Comparison of ENCODE assay signal across 8 cellular contexts in genomic region chr1:40612345-40612831, GRCh38. TPM values are rescaled to one million over a fixed set of nuclear protein-coding genes. Genes with fewer than 3 reads are reported as not detected.
DNase-seq lines count a peak whose midpoint lies in the region; ATAC-seq and TF ChIP-seq lines count a peak whose summit lies in the region.

No MANE protein-coding gene starts in this region.

- H3K4me1 Mint-ChIP-seq in activated B cell treated with CpG ODN at 0.5 μM for 24 hours, result no peaks in the 10 kb centered on the region

- DNase-seq in AG09319 (ENCODE audit: extremely low read depth, low read depth), result peak; percentile 8
- DNase-seq in NCI-H2196 treated with DMSO at 0.1 percent for 48 hours (lab: John Stamatoyannopoulos, UW; ENCODE audit: unreplicated experiment), result peak; percentile 26
- peak; percentile 27 for DNase-seq in activated B cell treated with CpG ODN at 0.5 μM for 24 hours
- DNase-seq in caudate nucleus (lab: John Stamatoyannopoulos, UW), result peak in 46 of 61 donors; percentile 4 to 77 (median 40)
- DNase-seq in kidney tubule cell (ENCODE audit: low spot score), result peak; percentile 70
- peak; percentile 78 for DNase-seq in stimulated activated CD4-positive, alpha-beta T cell treated with anti-CD3 and anti-CD28 coated beads, Interleukin-4, amount 100 ng/mL, for 24 hours

- intact Hi-C loops in activated B cell treated with CpG ODN at 0.5 μM for 24 hours (cut with micrococcal nuclease), result loop anchor here (1.0 to 5.0 kb wide), 5 partner anchors 57 to 340 kb away; no protein-coding TSS in a partner anchor

- no peak overlapping the region for H3K4me3 Mint-ChIP-seq in activated B cell treated with CpG ODN at 0.5 μM for 24 hours

- peaks cover 2% of the 10 kb centered on the region for H3K27me3 Mint-ChIP-seq in activated B cell treated with CpG ODN at 0.5 μM for 24 hours

- ATAC-seq in GM21423 (IDR thresholded peaks at IDR 0.05; ENCODE audit: unreplicated experiment) (peak; percentile 44), activated B cell treated with CpG ODN at 0.5 μM for 24 hours (ENCODE audit: low read depth) (peak; percentile 96), HG03378 (IDR thresholded peaks at IDR 0.05; ENCODE audit: unreplicated experiment) (no peak)

- peak; percentile 88 for TF ChIP-seq CTCF in AG09319 (IDR thresholded peaks at IDR 0.05; ENCODE audit: low read depth, low read length)
- peak; percentile 52 for TF ChIP-seq CTCF in activated B cell treated with CpG ODN at 0.5 μM for 24 hours (IDR thresholded peaks at IDR 0.05)

- CTCF ChIA-PET in activated B cell treated with CpG ODN at 0.5 μM for 24 hours (lab: Charles Lee), result interaction anchor here (0.7 to 1.4 kb wide), 4 partner anchors 57 to 340 kb away, joined by 3 to 4 read pairs (median 3); no protein-coding TSS in a partner anchor

- H3K27ac ChIP-seq in caudate nucleus (ENCODE audit: low read depth, low read length), result no peak overlapping the region

- POLR2A ChIA-PET in activated B cell treated with CpG ODN at 0.5 μM for 24 hours (lab: Charles Lee), result no interaction called here

- no peak overlapping the region for H3K27ac Mint-ChIP-seq in activated B cell treated with CpG ODN at 0.5 μM for 24 hours

- H3K9me3 Mint-ChIP-seq in activated B cell treated with CpG ODN at 0.5 μM for 24 hours, result no peaks in the 10 kb centered on the region

- H3K36me3 Mint-ChIP-seq in activated B cell treated with CpG ODN at 0.5 μM for 24 hours (ENCODE audit: low read depth), result no peaks in the 10 kb centered on the region

RNA-seq across cellular contexts. Expression of gene RIMS3, which starts 53.1 kb away (rescaled TPM):
- 5.5 and 6.2 TPM in 2 replicates for total RNA-seq in activated B cell treated with CpG ODN at 0.5 μM for 24 hours

Comparison
In these comparisons a context has a peak if more than half of its experiments do, and no peak if none do; other contexts are left out.
1. DNase-seq: peak in every context shown above with its lines; median percentile 78 in stimulated activated CD4-positive, alpha-beta T cell treated with anti-CD3 and anti-CD28 coated beads, Interleukin-4, amount 100 ng/mL, for 24 hours; 70 in kidney tubule cell; 40 in caudate nucleus; 27 in activated B cell treated with CpG ODN at 0.5 μM for 24 hours; 26 in NCI-H2196 treated with DMSO at 0.1 percent for 48 hours; 8 in AG09319.